In genomic region chr17:16025202-16025601, GRCh38 we compare ENCODE assay signal across 21 cellular contexts. TPM values are rescaled to one million over a fixed set of nuclear protein-coding genes. Genes with fewer than 3 reads are reported as not detected.
DNase-seq lines count a peak whose midpoint lies in the region; ATAC-seq, FAIRE-seq and TF ChIP-seq lines count a peak whose summit lies in the region.
"Had no signal": no experiment of that assay in that cellular context is flagged by ENCODE, and none has a peak within 500 bp of the region (broad histone marks: within the 10 kb centered on the region; RNA-seq: fewer than 3 reads in every experiment).

No MANE protein-coding gene starts in this region.

- POLR2A ChIA-PET in activated CD4-positive, alpha-beta memory T cell treated with anti-CD3 and anti-CD28 coated beads for 36 hours (lab: Charles Lee): no interaction called here
- POLR2A ChIA-PET in activated CD4-positive, alpha-beta memory T cell treated with anti-CD3 and anti-CD28 coated beads, Interleukin-2, amount 10 ng/mL, durations not matched to agents 7 days and 5 days (lab: Charles Lee): no interaction called here
- POLR2A ChIA-PET in A549 (lab: Yijun Ruan, JAX): no interaction called here
- POLR2A ChIA-PET in naive thymus-derived CD4-positive, alpha-beta T cell (lab: Charles Lee): no interaction called here

- H3K27ac ChIP-seq in A549 (no peak overlapping the region), brain microvascular endothelial cell (no peak overlapping the region), vagina (no peak overlapping the region)
- H3K27ac ChIP-seq in naive thymus-derived CD4-positive, alpha-beta T cell (ENCODE audit: low read depth, low read length): no peak overlapping the region
- H3K27ac ChIP-seq: Peyer's patch had no signal

- H3K27me3 ChIP-seq in naive thymus-derived CD4-positive, alpha-beta T cell (ENCODE audit: control insufficient read depth in 2 of 2, insufficient read depth in 2 of 2, low read length in 2 of 2): no peaks in the 10 kb centered on the region
- H3K27me3 ChIP-seq in brain microvascular endothelial cell (replicated peaks) (no peaks in the 10 kb centered on the region), vagina (no peaks in the 10 kb centered on the region)
- H3K27me3 ChIP-seq: Peyer's patch had no signal

- H3K4me3 ChIP-seq in A549: no peak overlapping the region
- no peak overlapping the region for H3K4me3 ChIP-seq in naive thymus-derived CD4-positive, alpha-beta T cell (ENCODE audit: low read length)
- H3K4me3 ChIP-seq in brain microvascular endothelial cell (ENCODE audit: low read depth, low read length): no peak overlapping the region
- H3K4me3 ChIP-seq in vagina: no peak overlapping the region
- H3K4me3 ChIP-seq: Peyer's patch had no signal

- intact Hi-C loops in activated CD4-positive, alpha-beta memory T cell treated with anti-CD3 and anti-CD28 coated beads for 36 hours (cut with micrococcal nuclease): loop anchor here (5.0 to 10.0 kb wide), 3 partner anchors 190 to 390 kb away; partner anchors contain the start of genes NCOR1, PIGL and TRPV2
- intact Hi-C loops in naive thymus-derived CD4-positive, alpha-beta T cell (cut with micrococcal nuclease): loop anchor here in 1 of 2 donors (10.0 kb wide), 1 partner anchor 190 kb away; the partner anchor contains the start of genes NCOR1 and PIGL
- intact Hi-C loops in vagina (cut with DNase I): no loop called here

- peaks cover 18 to 59% (median 43%) of the 10 kb centered on the region in 3 experiments for H3K36me3 ChIP-seq in naive thymus-derived CD4-positive, alpha-beta T cell (ENCODE audit: control insufficient read depth in 2 of 3, insufficient read depth in 3 of 3, low read length in 3 of 3)
- H3K36me3 ChIP-seq in brain microvascular endothelial cell (replicated peaks) (peaks cover 65% of the 10 kb centered on the region), vagina (peaks cover 0 to 27% of the 10 kb centered on the region in 2 donors)

- peak; percentile 28 for FAIRE-seq in A549 (lab: Jason Lieb, UNC)

- CTCF ChIA-PET in activated CD4-positive, alpha-beta memory T cell treated with anti-CD3 and anti-CD28 coated beads for 36 hours (lab: Charles Lee): no interaction called here
- CTCF ChIA-PET in activated CD4-positive, alpha-beta memory T cell treated with anti-CD3 and anti-CD28 coated beads, Interleukin-2, amount 10 ng/mL, durations not matched to agents 7 days and 5 days (lab: Charles Lee): no interaction called here
- CTCF ChIA-PET in A549 (lab: Yijun Ruan, JAX): interaction anchor here (1.0 to 5.6 kb wide), 2 partner anchors 12 to 15 kb away, joined by 3 to 35 read pairs; no protein-coding TSS in a partner anchor
- CTCF ChIA-PET in naive thymus-derived CD4-positive, alpha-beta T cell (lab: Charles Lee): no interaction called here

- peaks cover 54% of the 10 kb centered on the region for H3K4me1 Mint-ChIP-seq in activated CD4-positive, alpha-beta memory T cell treated with anti-CD3 and anti-CD28 coated beads for 36 hours (ENCODE audit: low read depth)
- peaks cover 34% of the 10 kb centered on the region for H3K4me1 Mint-ChIP-seq in activated CD4-positive, alpha-beta memory T cell treated with anti-CD3 and anti-CD28 coated beads, Interleukin-2, amount 10 ng/mL, durations not matched to agents 7 days and 5 days
- H3K4me1 Mint-ChIP-seq in activated T-helper 17 cell treated with anti-CD3 and anti-CD28 coated beads, Interleukin-2, amount 50 U/mL, for 72 hours: peaks cover 26% of the 10 kb centered on the region
- H3K4me1 Mint-ChIP-seq in naive thymus-derived CD4-positive, alpha-beta T cell: peaks cover 0 to 28% (median 19%) of the 10 kb centered on the region in 7 donors

- no peaks in the 10 kb centered on the region for H3K9me3 Mint-ChIP-seq in activated CD4-positive, alpha-beta memory T cell treated with anti-CD3 and anti-CD28 coated beads for 36 hours
- no peaks in the 10 kb centered on the region for H3K9me3 Mint-ChIP-seq in activated CD4-positive, alpha-beta memory T cell treated with anti-CD3 and anti-CD28 coated beads, Interleukin-2, amount 10 ng/mL, durations not matched to agents 7 days and 5 days
- H3K9me3 Mint-ChIP-seq in activated T-helper 17 cell treated with anti-CD3 and anti-CD28 coated beads, Interleukin-2, amount 50 U/mL, for 72 hours: no peaks in the 10 kb centered on the region
- H3K9me3 Mint-ChIP-seq in naive thymus-derived CD4-positive, alpha-beta T cell: no peaks in the 10 kb centered on the region
- H3K9me3 Mint-ChIP-seq: CD14-positive monocyte had no signal

- TF ChIP-seq RAD21 in A549 (conservative IDR thresholded peaks at IDR 0.05 in 1 of 2, IDR thresholded peaks at IDR 0.05 in 1 of 2): no peak

- no peak for TF ChIP-seq EP300 in A549 (IDR thresholded peaks at IDR 0.05)

- H3K27ac Mint-ChIP-seq in activated CD4-positive, alpha-beta memory T cell treated with anti-CD3 and anti-CD28 coated beads for 36 hours: peak overlapping the region; percentile 39
- H3K27ac Mint-ChIP-seq in activated CD4-positive, alpha-beta memory T cell treated with anti-CD3 and anti-CD28 coated beads, Interleukin-2, amount 10 ng/mL, durations not matched to agents 7 days and 5 days: no peak overlapping the region
- H3K27ac Mint-ChIP-seq in activated T-helper 17 cell treated with anti-CD3 and anti-CD28 coated beads, Interleukin-2, amount 50 U/mL, for 72 hours: peak overlapping the region; percentile 48
- H3K27ac Mint-ChIP-seq in naive thymus-derived CD4-positive, alpha-beta T cell: peak overlapping the region in 5 of 9 donors; percentile 21 to 94 (median 68)
- H3K27ac Mint-ChIP-seq: B cell had no signal

- peaks cover 56% of the 10 kb centered on the region for H3K36me3 Mint-ChIP-seq in activated CD4-positive, alpha-beta memory T cell treated with anti-CD3 and anti-CD28 coated beads for 36 hours
- peaks cover 83% of the 10 kb centered on the region for H3K36me3 Mint-ChIP-seq in activated CD4-positive, alpha-beta memory T cell treated with anti-CD3 and anti-CD28 coated beads, Interleukin-2, amount 10 ng/mL, durations not matched to agents 7 days and 5 days (ENCODE audit: low read depth)
- peaks cover 98% of the 10 kb centered on the region for H3K36me3 Mint-ChIP-seq in activated T-helper 17 cell treated with anti-CD3 and anti-CD28 coated beads, Interleukin-2, amount 50 U/mL, for 72 hours (ENCODE audit: low read depth)
- peaks cover 18 to 56% (median 35%) of the 10 kb centered on the region in 5 donors for H3K36me3 Mint-ChIP-seq in naive thymus-derived CD4-positive, alpha-beta T cell

- H3K27me3 Mint-ChIP-seq in activated CD4-positive, alpha-beta memory T cell treated with anti-CD3 and anti-CD28 coated beads for 36 hours: no peaks in the 10 kb centered on the region
- H3K27me3 Mint-ChIP-seq in activated CD4-positive, alpha-beta memory T cell treated with anti-CD3 and anti-CD28 coated beads, Interleukin-2, amount 10 ng/mL, durations not matched to agents 7 days and 5 days: no peaks in the 10 kb centered on the region
- H3K27me3 Mint-ChIP-seq in activated T-helper 17 cell treated with anti-CD3 and anti-CD28 coated beads, Interleukin-2, amount 50 U/mL, for 72 hours: no peaks in the 10 kb centered on the region
- no peaks in the 10 kb centered on the region for H3K27me3 Mint-ChIP-seq in naive thymus-derived CD4-positive, alpha-beta T cell
- H3K27me3 Mint-ChIP-seq: B cell had no signal

- no peak overlapping the region for H3K4me2 ChIP-seq in A549

- TF ChIP-seq CTCF in A549 (IDR thresholded peaks at IDR 0.05) (no peak), brain microvascular endothelial cell (IDR thresholded peaks at IDR 0.05; ENCODE audit: low read depth, low read length, missing control alignments) (no peak), vagina (IDR thresholded peaks at IDR 0.05) (no peak)

- TF ChIP-seq POLR2A in A549 (IDR thresholded peaks at IDR 0.05; ENCODE audit: low read length) (no peak), vagina (IDR thresholded peaks at IDR 0.05) (no peak)

- ATAC-seq in A549: no peak
- ATAC-seq in activated T-helper 17 cell treated with anti-CD3 and anti-CD28 coated beads, Interleukin-2, amount 50 U/mL, for 72 hours (replicated peaks): no peak
- ATAC-seq in naive thymus-derived CD4-positive, alpha-beta T cell: no peak

- H3K4me1 ChIP-seq in A549 (peaks cover 31% of the 10 kb centered on the region), vagina (peaks cover 7% of the 10 kb centered on the region)
- no peaks in the 10 kb centered on the region for H3K4me1 ChIP-seq in naive thymus-derived CD4-positive, alpha-beta T cell (ENCODE audit: control insufficient read depth in 2 of 2, insufficient read depth in 2 of 2, low read length in 2 of 2)

- H3K9me3 ChIP-seq in A549: no peaks in the 10 kb centered on the region
- no peaks in the 10 kb centered on the region for H3K9me3 ChIP-seq in naive thymus-derived CD4-positive, alpha-beta T cell (ENCODE audit: control insufficient read depth in 2 of 3, low read length in 3 of 3)
- H3K9me3 ChIP-seq in vagina: no peaks in the 10 kb centered on the region
- H3K9me3 ChIP-seq: Peyer's patch had no signal

- WGBS in A549 (ENCODE audit: missing lambda C conversion rate): 96% methylated on average over 1 of the region's 1 CpG

- in situ Hi-C loops in brain microvascular endothelial cell (cut with HindIII; ENCODE audit: low pct_ligation_motif_present, low sequenced_read_pairs): no loop called here

- no peak for DNase-seq in activated CD4-positive, alpha-beta memory T cell treated with anti-CD3 and anti-CD28 coated beads for 36 hours
- no peak for DNase-seq in activated CD4-positive, alpha-beta memory T cell treated with anti-CD3 and anti-CD28 coated beads, Interleukin-2, amount 10 ng/mL, durations not matched to agents 7 days and 5 days
- DNase-seq in A549 (ENCODE audit: low read depth in 1 of 2, low spot score in 1 of 2) (no peak), brain microvascular endothelial cell (no peak), vagina (ENCODE audit: extremely low spot score in 2 of 2) (no peak), NCI-H82 (lab: John Stamatoyannopoulos, UW) (no peak)
- no peak for DNase-seq in naive thymus-derived CD4-positive, alpha-beta T cell
- DNase-seq: EL, GF-D8, GOT3, HCEC 1CT, IMR-90, NCI-H1105 treated with DMSO at 0.1 percent for 48 hours, NCI-H2081, NCI-H2171, NCI-H345, NCI-H524 treated with DMSO at 0.1 percent for 48 hours, Peyer's patch had no signal

- no peak overlapping the region for H3K4me3 Mint-ChIP-seq in activated CD4-positive, alpha-beta memory T cell treated with anti-CD3 and anti-CD28 coated beads for 36 hours
- no peak overlapping the region for H3K4me3 Mint-ChIP-seq in activated CD4-positive, alpha-beta memory T cell treated with anti-CD3 and anti-CD28 coated beads, Interleukin-2, amount 10 ng/mL, durations not matched to agents 7 days and 5 days
- no peak overlapping the region for H3K4me3 Mint-ChIP-seq in activated T-helper 17 cell treated with anti-CD3 and anti-CD28 coated beads, Interleukin-2, amount 50 U/mL, for 72 hours
- H3K4me3 Mint-ChIP-seq in naive thymus-derived CD4-positive, alpha-beta T cell: no peak overlapping the region
- H3K4me3 Mint-ChIP-seq: B cell, CD14-positive monocyte had no signal

RNA-seq across cellular contexts. Expression of gene TTC19, which starts 25.6 kb away (rescaled TPM):
- total RNA-seq in activated CD4-positive, alpha-beta memory T cell treated with anti-CD3 and anti-CD28 coated beads for 36 hours: 10 to 100 TPM; 21.0 to 22.6 TPM
- 10 to 100 TPM; 22.7 to 25.6 TPM for total RNA-seq in activated CD4-positive, alpha-beta memory T cell treated with anti-CD3 and anti-CD28 coated beads, Interleukin-2, amount 10 ng/mL, durations not matched to agents 7 days and 5 days
- polyA plus RNA-seq in A549 (2011; rRNA removed) (16.6 and 23.6 TPM in 2 replicates), A549 (2017; fragmentation: RNase III; extraction: RNeasy Plus Mini Kit Qiagen cat#74134 plus additional on column Dnase treatment) (30.3 to 33.7 TPM (median 31.3 TPM) in 3 replicates)
- 7.5 and 11.9 TPM in 2 replicates for polyA plus RNA-seq in A549 (2012; cell fraction: cytosol; rRNA removed)
- polyA plus RNA-seq in A549 (2012; cell fraction: nucleus; rRNA removed): 14.8 and 21.5 TPM in 2 replicates
- polyA minus RNA-seq in A549 (2011; rRNA and poly(A)+ RNA removed): 19.2 and 20.5 TPM in 2 replicates
- 10 to 100 TPM; 22.2 to 28.8 TPM for total RNA-seq in activated T-helper 17 cell treated with anti-CD3 and anti-CD28 coated beads, Interleukin-2, amount 50 U/mL, for 72 hours
- total RNA-seq in naive thymus-derived CD4-positive, alpha-beta T cell: 10 to 100 TPM; 32.8 to 61.6 (median 37.4) TPM
- polyA plus RNA-seq in naive thymus-derived CD4-positive, alpha-beta T cell: 10 to 100 TPM; 35.8 to 35.9 TPM
- total RNA-seq in vagina: 99.7 TPM

RNA-seq across cellular contexts. Expression of gene ZSWIM7, which starts 25.7 kb away (rescaled TPM):
- total RNA-seq in activated CD4-positive, alpha-beta memory T cell treated with anti-CD3 and anti-CD28 coated beads for 36 hours: 10 to 100 TPM; 11.2 to 12.0 TPM
- 10 to 100 TPM in 1 of 2 experiments, 1 to 10 TPM in 1; 7.2 to 10.1 TPM for total RNA-seq in activated CD4-positive, alpha-beta memory T cell treated with anti-CD3 and anti-CD28 coated beads, Interleukin-2, amount 10 ng/mL, durations not matched to agents 7 days and 5 days
- polyA plus RNA-seq in A549 (2011; rRNA removed) (65.5 and 72.7 TPM in 2 replicates), A549 (2017; fragmentation: RNase III; extraction: RNeasy Plus Mini Kit Qiagen cat#74134 plus additional on column Dnase treatment) (56.1 to 62.9 TPM (median 60.0 TPM) in 3 replicates)
- 69.6 and 76.1 TPM in 2 replicates for polyA plus RNA-seq in A549 (2012; cell fraction: cytosol; rRNA removed)
- polyA plus RNA-seq in A549 (2012; cell fraction: nucleus; rRNA removed): 33.4 and 40.0 TPM in 2 replicates
- 17.1 and 24.2 TPM in 2 replicates for polyA minus RNA-seq in A549 (2011; rRNA and poly(A)+ RNA removed)
- total RNA-seq in activated T-helper 17 cell treated with anti-CD3 and anti-CD28 coated beads, Interleukin-2, amount 50 U/mL, for 72 hours: 10 to 100 TPM; 10.9 to 14.8 TPM
- total RNA-seq in naive thymus-derived CD4-positive, alpha-beta T cell: 10 to 100 TPM; 10.0 to 39.6 (median 25.4) TPM
- 10 to 100 TPM; 78.6 to 82.7 TPM for polyA plus RNA-seq in naive thymus-derived CD4-positive, alpha-beta T cell
- 18.9 TPM for total RNA-seq in vagina
